ENCODE assay signal across 8 cellular contexts in the genomic region with DNA sequence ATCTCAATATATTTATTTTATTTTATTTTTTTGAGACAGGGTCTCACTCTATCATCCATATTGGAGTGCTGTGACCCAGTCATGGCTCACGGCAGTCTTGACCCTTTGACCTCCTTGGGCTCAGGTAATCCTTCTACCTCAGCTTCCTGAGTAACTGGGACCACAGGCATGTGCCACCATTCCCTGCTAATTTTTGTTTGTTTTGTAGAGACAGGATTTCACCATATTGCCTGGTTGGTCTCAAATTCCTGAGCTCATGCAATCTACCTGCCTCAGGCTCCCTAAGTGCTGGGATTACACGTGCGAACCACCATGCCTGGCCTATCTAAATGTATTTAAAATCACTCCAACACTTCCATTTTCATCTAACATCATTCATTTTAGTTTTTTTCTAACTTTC.
"Had no signal": no experiment of that assay in that cellular context is flagged by ENCODE, and none has a peak within 500 bp of the region (broad histone marks: within the 10 kb centered on the region; RNA-seq: fewer than 3 reads in every experiment).

No MANE protein-coding gene starts in this region.

- ATAC-seq: HepG2, K562 had no signal

- H3K36me3 Mint-ChIP-seq: IgD-negative memory B cell had no signal

- H3K4me2 ChIP-seq: KMS-11 had no signal

- H3K27ac Mint-ChIP-seq: IgD-negative memory B cell had no signal

- H3K4me1 Mint-ChIP-seq: IgD-negative memory B cell had no signal

- H3K4me3 ChIP-seq: K562 had no signal

- H3K27ac ChIP-seq: HL-60, KMS-11 had no signal

- DNase-seq: IMR-90, KBM-7, KG1 had no signal

- H3K27me3 Mint-ChIP-seq: IgD-negative memory B cell had no signal

- H3K9ac ChIP-seq: KMS-11 had no signal

- H3K9me3 Mint-ChIP-seq: IgD-negative memory B cell had no signal

- H3K4me3 Mint-ChIP-seq: IgD-negative memory B cell had no signal
